In genomic region chr7:132881317-132881716, GRCh38 we compare ENCODE assay signal across 23 cellular contexts.
"Had no signal": no experiment of that assay in that cellular context is flagged by ENCODE, and none has a peak within 500 bp of the region (broad histone marks: within the 10 kb centered on the region; RNA-seq: fewer than 3 reads in every experiment).

No MANE protein-coding gene starts in this region.

- H3K4me1 ChIP-seq: Peyer's patch had no signal

- H3K9me3 ChIP-seq: Peyer's patch had no signal

- ATAC-seq: activated CD4-positive, alpha-beta T cell treated with anti-CD3 and anti-CD28 coated beads for 36 hours; activated CD8-positive, alpha-beta T cell treated with anti-CD3 and anti-CD28 coated beads for 36 hours; activated T-cell treated with anti-CD3 and anti-CD28 coated beads, Interleukin-2, amount 50 U/mL, for 72 hours; T-cell had no signal

- H3K4me3 ChIP-seq: Peyer's patch had no signal

- H3K36me3 ChIP-seq: Peyer's patch had no signal

- H3K27ac ChIP-seq: KMS-11, RWPE1, VCaP had no signal

- H3K27me3 ChIP-seq: Peyer's patch had no signal

- DNase-seq: activated CD4-positive, alpha-beta T cell treated with anti-CD3 and anti-CD28 coated beads for 36 hours; activated CD8-positive, alpha-beta memory T cell treated with anti-CD3 and anti-CD28 coated beads, Interleukin-2, amount 50 U/mL, for 4 hours; activated CD8-positive, alpha-beta T cell treated with anti-CD3 and anti-CD28 coated beads for 36 hours; activated gamma-delta T cell treated with Interleukin-2 at 50 U/mL for 16 hours; activated naive CD4-positive, alpha-beta T cell treated with anti-CD3 and anti-CD28 coated beads, Interleukin-2, amount 10 ng/mL, durations not matched to agents 7 days and 5 days; activated naive CD8-positive, alpha-beta T cell treated with anti-CD3 and anti-CD28 coated beads for 36 hours; activated T-cell treated with anti-CD3 and anti-CD28 coated beads, Interleukin-2, amount 50 U/mL, for 72 hours; anterior cingulate cortex; cerebellar nuclear complex; NCI-H1092; NCI-H146; NCI-H2029; NCI-H2107; NCI-H510A treated with DMSO at 0.1 percent for 48 hours; NCI-H774; NK-92 treated with Interleukin-12 subunit alpha and Interleukin-12 subunit beta, amount 100 ng/mL, for 24 hours; Peyer's patch; Right ventricle myocardium superior; T-cell had no signal

- FAIRE-seq: colon had no signal
